Comparison of ENCODE assay signal across 8 cellular contexts in genomic region chr13:39037880-39038568, GRCh38. TPM values are rescaled to one million over a fixed set of nuclear protein-coding genes. Genes with fewer than 3 reads are reported as not detected.
DNase-seq lines count a peak whose midpoint lies in the region; ATAC-seq and TF ChIP-seq lines count a peak whose summit lies in the region.

Gene NHLRC3 (plus strand): TSS chr13:39038456. CDS start chr13:39038640, 184 bp downstream.
Gene PROSER1 (minus strand): TSS chr13:39038089. CDS start chr13:39037242, 847 bp downstream.

- H3K9me3 ChIP-seq in breast epithelium (no peaks in the 10 kb centered on the region), iPS-20b (ENCODE audit: insufficient read depth, low read depth, low read length) (no peaks in the 10 kb centered on the region)

- H3K27ac ChIP-seq in 22Rv1 (peak within 1 kb of the TSS; percentile 78), VCaP (peak within 1 kb of the TSS; percentile 91), breast epithelium (peak within 1 kb of the TSS; percentile 90 to 94), iPS-20b (ENCODE audit: low read length) (peak within 1 kb of the TSS; percentile 16), skin epidermis (peak within 1 kb of the TSS; percentile 55 to 98 (median 88))

- ATAC-seq in GM18520 (IDR thresholded peaks at IDR 0.05; ENCODE audit: unreplicated experiment) (peak; percentile 49), HG03066 (IDR thresholded peaks at IDR 0.05; ENCODE audit: low read depth, unreplicated experiment) (peak; percentile 77)

- TF ChIP-seq POLR2A in breast epithelium (IDR thresholded peaks at IDR 0.05), result no peak

- H3K9ac ChIP-seq in iPS-20b (ENCODE audit: low read depth, low read length), result peak within 1 kb of the TSS; percentile 96

- DNase-seq in NCI-H2196 (lab: John Stamatoyannopoulos, UW; ENCODE audit: unreplicated experiment) (peak; percentile 79), breast epithelium (ENCODE audit: low spot score in 2 of 2) (peak; percentile 87 to 88)

- H3K4me1 ChIP-seq in breast epithelium (peaks cover 0 to 15% of the 10 kb centered on the region in 2 donors), iPS-20b (ENCODE audit: insufficient read depth, low read length) (peaks cover 14% of the 10 kb centered on the region; the same call in 1 of the 2 replicates)

- intact Hi-C loops in breast epithelium (cut with DNase I; ENCODE audit: low total_unique reads), result no loop called here

- TF ChIP-seq CTCF in 22Rv1 (IDR thresholded peaks at IDR 0.05) (no peak), VCaP (conservative IDR thresholded peaks at IDR 0.05) (no peak), breast epithelium (IDR thresholded peaks at IDR 0.05) (peak in 1 of 3 donors; percentile 20)

- H3K27me3 ChIP-seq in breast epithelium, result no peaks in the 10 kb centered on the region
- no peaks in the 10 kb centered on the region for H3K27me3 ChIP-seq in iPS-20b (ENCODE audit: insufficient read depth, low read length)

- H3K4me3 ChIP-seq in breast epithelium (peak within 1 kb of the TSS; percentile 75 to 90 (median 89)), iPS-20b (ENCODE audit: low read length) (peak within 1 kb of the TSS; percentile 86), skin epidermis (peak within 1 kb of the TSS; percentile 53 to 98 (median 92))

- H3K36me3 ChIP-seq in breast epithelium, result no peaks in the 10 kb centered on the region
- peaks cover 11% of the 10 kb centered on the region for H3K36me3 ChIP-seq in iPS-20b (ENCODE audit: insufficient read depth, low read depth, low read length)

RNA-seq across cellular contexts. Expression of gene NHLRC3, which starts in this region (rescaled TPM):
- total RNA-seq in breast epithelium, result 10 to 100 TPM; 21.6 to 39.5 (median 37.6) TPM

RNA-seq across cellular contexts. Expression of gene PROSER1, which starts in this region (rescaled TPM):
- 10 to 100 TPM; 16.1 to 25.5 (median 20.3) TPM for total RNA-seq in breast epithelium

Comparison
In these comparisons a context has a peak if more than half of its experiments do, and no peak if none do; other contexts are left out.
1. Peak in every context shown above with its lines: DNase-seq, ATAC-seq, H3K4me3 ChIP-seq and H3K27ac ChIP-seq.
2. H3K27ac ChIP-seq: peak in every context shown above with its lines; median percentile 92 in breast epithelium; 91 in VCaP; 88 in skin epidermis; 78 in 22Rv1; 16 in iPS-20b.